Comparison of ENCODE assay signal across 17 cellular contexts in genomic region chr9:135693265-135693664, GRCh38. TPM values are rescaled to one million over a fixed set of nuclear protein-coding genes. Genes with fewer than 3 reads are reported as not detected.
DNase-seq lines count a peak whose midpoint lies in the region; ATAC-seq and TF ChIP-seq lines count a peak whose summit lies in the region.
"Had no signal": no experiment of that assay in that cellular context is flagged by ENCODE, and none has a peak within 500 bp of the region (broad histone marks: within the 10 kb centered on the region; RNA-seq: fewer than 3 reads in every experiment).

No MANE protein-coding gene starts in this region.

- ATAC-seq in GM23338 (no peak), natural killer cell (no peak), HG03521 (IDR thresholded peaks at IDR 0.05; ENCODE audit: unreplicated experiment) (no peak)
- ATAC-seq: SK-N-SH treated with all-trans-retinoic acid at 6 μM for 48 hours had no signal

- H3K4me1 ChIP-seq in GM23338 (ENCODE audit: insufficient read depth): no peaks in the 10 kb centered on the region
- H3K4me1 ChIP-seq: BE2C had no signal

- no peak overlapping the region for H3K4me2 ChIP-seq in GM23338

- H3K27ac ChIP-seq in GM23338 (ENCODE audit: low read depth) (no peak overlapping the region), RWPE1 (no peak overlapping the region)

- H2AFZ ChIP-seq in GM23338: no peak overlapping the region

- H3K36me3 Mint-ChIP-seq in GM23338 (ENCODE audit: low read depth): no peaks in the 10 kb centered on the region
- no peaks in the 10 kb centered on the region for H3K36me3 Mint-ChIP-seq in natural killer cell

- no peaks in the 10 kb centered on the region for H3K79me2 ChIP-seq in GM23338 (replicated peaks; ENCODE audit: insufficient read depth)

- H3K4me3 Mint-ChIP-seq in GM23338 (no peak overlapping the region), natural killer cell (no peak overlapping the region)
- H3K4me3 Mint-ChIP-seq: CD4-positive, alpha-beta T cell had no signal

- TF ChIP-seq CTCF in GM23338 (conservative IDR thresholded peaks at IDR 0.05; ENCODE audit: low read depth in 2 of 2) (no peak), RWPE1 (conservative IDR thresholded peaks at IDR 0.05; ENCODE audit: low read depth) (no peak), epithelial cell of esophagus (IDR thresholded peaks at IDR 0.05; ENCODE audit: insufficient read depth, low read depth, low read length, missing control alignments) (no peak), natural killer cell (IDR thresholded peaks at IDR 0.05) (no peak)

- H3K9me2 ChIP-seq in GM23338 (ENCODE audit: insufficient read depth): no peaks in the 10 kb centered on the region

- H3K27ac Mint-ChIP-seq in GM23338: peak overlapping the region; percentile 18; the same call in 1 of the 2 replicates
- H3K27ac Mint-ChIP-seq in natural killer cell: no peak overlapping the region
- H3K27ac Mint-ChIP-seq: CD4-positive, alpha-beta T cell had no signal

- H3K9me3 Mint-ChIP-seq in GM23338: no peaks in the 10 kb centered on the region
- no peaks in the 10 kb centered on the region for H3K9me3 Mint-ChIP-seq in natural killer cell
- H3K9me3 Mint-ChIP-seq: CD4-positive, alpha-beta T cell had no signal

- POLR2A ChIA-PET in RWPE1 (lab: Yijun Ruan, JAX; ENCODE audit: low non-redundant PET): no interaction called here

- H3K4me3 ChIP-seq in GM23338 (no peak overlapping the region), epithelial cell of esophagus (ENCODE audit: low read length) (no peak overlapping the region)

- CTCF ChIA-PET in RWPE1 (lab: Yijun Ruan, JAX): interaction anchor here (0.7 to 1.7 kb wide), 3 partner anchors 9 to 90 kb away, joined by 3 to 8 read pairs (median 3); partner anchors contain the start of gene KCNT1

- no peaks in the 10 kb centered on the region for H3K27me3 ChIP-seq in GM23338 (ENCODE audit: insufficient read depth)
- H3K27me3 ChIP-seq: BE2C had no signal

- H3K27me3 Mint-ChIP-seq in GM23338 (ENCODE audit: insufficient read depth, low read depth, poor library complexity): peaks cover 5% of the 10 kb centered on the region
- H3K27me3 Mint-ChIP-seq in natural killer cell (ENCODE audit: low read depth in 2 of 2): no peaks in the 10 kb centered on the region

- intact Hi-C loops in natural killer cell (cut with micrococcal nuclease): no loop called here

- H3K4me1 Mint-ChIP-seq in GM23338 (no peaks in the 10 kb centered on the region), natural killer cell (no peaks in the 10 kb centered on the region)

- no peaks in the 10 kb centered on the region for H3F3A ChIP-seq in GM23338 (replicated peaks; ENCODE audit: low read depth)

- H4K20me1 ChIP-seq in GM23338 (replicated peaks; ENCODE audit: insufficient read depth): no peaks in the 10 kb centered on the region

- no peaks in the 10 kb centered on the region for H3K36me3 ChIP-seq in GM23338 (ENCODE audit: insufficient read depth)
- H3K36me3 ChIP-seq: BE2C had no signal

- no peak for DNase-seq in GM23338 (ENCODE audit: low spot score)
- peak; percentile 59 for DNase-seq in RWPE1 (ENCODE audit: low spot score)
- peak; percentile 5 for DNase-seq in epithelial cell of esophagus (ENCODE audit: low read depth)
- peak; percentile 62 for DNase-seq in putamen (ENCODE audit: low spot score)
- no peak for DNase-seq in natural killer cell
- DNase-seq in DMS53 (lab: John Stamatoyannopoulos, UW): no peak
- DNase-seq: BE2C; CD4-positive, alpha-beta T cell; H7; NCI-H2029; NCI-H2171; SHP77 treated with DMSO at 0.1 percent for 48 hours had no signal

TF ChIP-seq in GM23338, 12 proteins besides CTCF, POLR2A, EP300 and RAD21:
- TF ChIP-seq POLR2AphosphoS5 (IDR thresholded peaks at IDR 0.05; ENCODE audit: low read depth) (no peak), ZNF331 (CRISPR knock-in tag; IDR thresholded peaks at IDR 0.05; ENCODE audit: low read depth) (no peak), JUNB (IDR thresholded peaks at IDR 0.05; ENCODE audit: unreplicated experiment) (no peak)

RNA-seq across cellular contexts. Expression of gene SOHLH1, which starts 6.0 kb away (rescaled TPM):
- 0.21 TPM in 1 of 2 replicates, not detected in the other for total RNA-seq in GM23338 (2014; rRNA removed; shearing (Covaris generic))
- not detected in 2 replicates for polyA plus RNA-seq in GM23338 (2016; fragmentation: Nextera tagmentation; extraction: Ambion mirVana)
- total RNA-seq in natural killer cell: not detected
- total RNA-seq: CD4-positive, alpha-beta T cell; H7; LHCN-M2; NCI-H460 had no signal
- polyA plus RNA-seq: AG04450 had no signal

RNA-seq across cellular contexts. Expression of gene KCNT1, which starts 8.7 kb away (rescaled TPM):
- total RNA-seq in GM23338 (2014; rRNA removed; shearing (Covaris generic)): 0.12 and 0.28 TPM in 2 replicates
- polyA plus RNA-seq in GM23338 (2016; fragmentation: Nextera tagmentation; extraction: Ambion mirVana): 0.05 TPM in 2 replicates
- total RNA-seq in natural killer cell: 1 to 10 TPM in 1 of 3 donors, under 1 TPM in 2; 0.52 to 1.2 (median 0.88) TPM
- total RNA-seq: LHCN-M2, NCI-H460 had no signal
- polyA plus RNA-seq: AG04450 had no signal

RNA-seq across cellular contexts. Expression of gene LCN9, which starts 30.2 kb away (rescaled TPM):
- total RNA-seq in GM23338 (2014; rRNA removed; shearing (Covaris generic)): not detected in 2 replicates
- polyA plus RNA-seq in GM23338 (2016; fragmentation: Nextera tagmentation; extraction: Ambion mirVana): not detected in 2 replicates
- not detected for total RNA-seq in natural killer cell
- total RNA-seq: CD4-positive, alpha-beta T cell; H7; LHCN-M2; NCI-H460 had no signal
- polyA plus RNA-seq: AG04450 had no signal

RNA-seq across cellular contexts. Expression of gene GLT6D1, which starts 53.9 kb away (rescaled TPM):
- not detected in 2 replicates for total RNA-seq in GM23338 (2014; rRNA removed; shearing (Covaris generic))
- polyA plus RNA-seq in GM23338 (2016; fragmentation: Nextera tagmentation; extraction: Ambion mirVana): not detected in 2 replicates
- not detected for total RNA-seq in natural killer cell
- total RNA-seq: CD4-positive, alpha-beta T cell; H7; LHCN-M2; NCI-H460 had no signal
- polyA plus RNA-seq: AG04450 had no signal

Comparison
In these comparisons a context has a peak if more than half of its experiments do, and no peak if none do; other contexts are left out.
1. DNase-seq: peak in RWPE1 (single experiment), epithelial cell of esophagus (single experiment) and putamen (single experiment); none in GM23338 (single experiment), natural killer cell (single experiment) and DMS53 (single experiment).